In genomic region chr14:105765893-105766614, GRCh38 we compare ENCODE assay signal across 1 cellular context.
TF ChIP-seq lines count a peak whose summit lies in the region.

No MANE protein-coding gene starts in this region.

TF ChIP-seq in HepG2, 621 proteins besides CTCF, POLR2A, EP300 and RAD21 (continued from another document):
- TF ChIP-seq IRF9 (CRISPR knock-in tag; IDR thresholded peaks at IDR 0.05; ENCODE audit: borderline replicate concordance), result no peak
